11 cellular contexts compared by ENCODE assay signal in genomic region chr17:78415821-78416301, GRCh38. TPM values are rescaled to one million over a fixed set of nuclear protein-coding genes. Genes with fewer than 3 reads are reported as not detected.
DNase-seq lines count a peak whose midpoint lies in the region; ATAC-seq and TF ChIP-seq lines count a peak whose summit lies in the region.
"Had no signal": no experiment of that assay in that cellular context is flagged by ENCODE, and none has a peak within 500 bp of the region (broad histone marks: within the 10 kb centered on the region; RNA-seq: fewer than 3 reads in every experiment).

No MANE protein-coding gene starts in this region.

- intact Hi-C loops in activated CD4-positive, alpha-beta T cell treated with anti-CD3 and anti-CD28 coated beads for 36 hours (cut with DNase I, micrococcal nuclease) = loop anchor here in 1 of 2 experiments (2.0 kb wide), 1 partner anchor 165 kb away; no protein-coding TSS in a partner anchor
- intact Hi-C loops in activated CD8-positive, alpha-beta T cell treated with anti-CD3 and anti-CD28 coated beads for 36 hours (cut with micrococcal nuclease) = no loop called here
- intact Hi-C loops in right lobe of liver (cut with DNase I) = no loop called here

- WGBS in right lobe of liver (ENCODE audit: insufficient coverage, low coverage, low lambda C conversion rate, missing lambda C conversion rate) = 45% methylated on average over 3 of the region's 10 CpGs

- H3K27ac ChIP-seq in right lobe of liver (peak overlapping the region; percentile 68 to 89 (median 79)), stomach smooth muscle (ENCODE audit: low read length) (peak overlapping the region; percentile 74)

- TF ChIP-seq CTCF in activated CD8-positive, alpha-beta T cell treated with anti-CD3 and anti-CD28 coated beads for 36 hours (IDR thresholded peaks at IDR 0.05) = no peak
- TF ChIP-seq CTCF in right lobe of liver (IDR thresholded peaks at IDR 0.05) = no peak

- no peak for ATAC-seq in activated CD4-positive, alpha-beta T cell treated with anti-CD3 and anti-CD28 coated beads for 36 hours
- ATAC-seq in activated CD8-positive, alpha-beta T cell treated with anti-CD3 and anti-CD28 coated beads for 36 hours = no peak
- ATAC-seq in right lobe of liver = peak in 1 of 4 donors; percentile 7

- TF ChIP-seq POLR2A in right lobe of liver (IDR thresholded peaks at IDR 0.05) = no peak

- H3K27me3 Mint-ChIP-seq in activated CD4-positive, alpha-beta T cell treated with anti-CD3 and anti-CD28 coated beads for 36 hours = no peaks in the 10 kb centered on the region
- H3K27me3 Mint-ChIP-seq in activated CD8-positive, alpha-beta T cell treated with anti-CD3 and anti-CD28 coated beads for 36 hours = no peaks in the 10 kb centered on the region

- peak overlapping the region; percentile 92 for H3K27ac Mint-ChIP-seq in activated CD4-positive, alpha-beta T cell treated with anti-CD3 and anti-CD28 coated beads for 36 hours
- peak overlapping the region; percentile 90 for H3K27ac Mint-ChIP-seq in activated CD8-positive, alpha-beta T cell treated with anti-CD3 and anti-CD28 coated beads for 36 hours

- peaks cover 80% of the 10 kb centered on the region for H3K4me1 Mint-ChIP-seq in activated CD4-positive, alpha-beta T cell treated with anti-CD3 and anti-CD28 coated beads for 36 hours
- H3K4me1 Mint-ChIP-seq in activated CD8-positive, alpha-beta T cell treated with anti-CD3 and anti-CD28 coated beads for 36 hours (ENCODE audit: low read depth) = peaks cover 55% of the 10 kb centered on the region

- POLR2A ChIA-PET in activated CD4-positive, alpha-beta T cell treated with anti-CD3 and anti-CD28 coated beads for 36 hours (lab: Charles Lee) = no interaction called here
- POLR2A ChIA-PET in activated CD8-positive, alpha-beta T cell treated with anti-CD3 and anti-CD28 coated beads for 36 hours (lab: Charles Lee) = interaction anchor here (1.1 to 3.4 kb wide), 3 partner anchors 10 to 56 kb away, joined by 3 to 19 read pairs (median 3); partner anchors contain the start of gene SOCS3

- peaks cover 67% of the 10 kb centered on the region for H3K36me3 Mint-ChIP-seq in activated CD4-positive, alpha-beta T cell treated with anti-CD3 and anti-CD28 coated beads for 36 hours (ENCODE audit: low read depth)
- H3K36me3 Mint-ChIP-seq in activated CD8-positive, alpha-beta T cell treated with anti-CD3 and anti-CD28 coated beads for 36 hours (ENCODE audit: low read depth) = peaks cover 36% of the 10 kb centered on the region

- peaks cover 0 to 5% (median 0%) of the 10 kb centered on the region in 4 donors for H3K4me1 ChIP-seq in right lobe of liver
- H3K4me1 ChIP-seq in stomach smooth muscle (ENCODE audit: control insufficient read depth, insufficient read depth, low read length) = peaks cover 32% of the 10 kb centered on the region

- CTCF ChIA-PET in activated CD4-positive, alpha-beta T cell treated with anti-CD3 and anti-CD28 coated beads for 36 hours (lab: Charles Lee) = interaction anchor here (0.9 to 1.8 kb wide), 7 partner anchors 10 to 125 kb away, joined by 3 to 5 read pairs (median 4); no protein-coding TSS in a partner anchor
- CTCF ChIA-PET in activated CD8-positive, alpha-beta T cell treated with anti-CD3 and anti-CD28 coated beads for 36 hours (lab: Charles Lee) = interaction anchor here (1.6 to 2.2 kb wide), 2 partner anchors 50 to 165 kb away, joined by 3 to 11 read pairs; no protein-coding TSS in a partner anchor

- no peak overlapping the region for H3K4me3 Mint-ChIP-seq in activated CD4-positive, alpha-beta T cell treated with anti-CD3 and anti-CD28 coated beads for 36 hours
- H3K4me3 Mint-ChIP-seq in activated CD8-positive, alpha-beta T cell treated with anti-CD3 and anti-CD28 coated beads for 36 hours = no peak overlapping the region

- H3K27me3 ChIP-seq in right lobe of liver (no peaks in the 10 kb centered on the region), stomach smooth muscle (ENCODE audit: control insufficient read depth in 1 of 2, insufficient read depth in 2 of 2, low read length in 2 of 2) (no peaks in the 10 kb centered on the region)

- H3K9me3 ChIP-seq in right lobe of liver (no peaks in the 10 kb centered on the region), stomach smooth muscle (ENCODE audit: control insufficient read depth in 2 of 2, low read length in 2 of 2) (no peaks in the 10 kb centered on the region)

- peaks cover 0 to 12% (median 4%) of the 10 kb centered on the region in 4 donors for H3K36me3 ChIP-seq in right lobe of liver
- peaks cover 8 to 13% of the 10 kb centered on the region in 2 donors for H3K36me3 ChIP-seq in stomach smooth muscle (ENCODE audit: control insufficient read depth in 2 of 2, insufficient read depth in 2 of 2, low read length in 2 of 2)

- DNase-seq in activated CD4-positive, alpha-beta T cell treated with anti-CD3 and anti-CD28 coated beads for 36 hours = no peak
- no peak for DNase-seq in activated CD4-positive, alpha-beta T cell treated with anti-CD3 and anti-CD28 coated beads for 4 hours
- no peak for DNase-seq in activated CD8-positive, alpha-beta T cell treated with anti-CD3 and anti-CD28 coated beads for 36 hours
- DNase-seq in right lobe of liver (no peak), SW 1271 (lab: John Stamatoyannopoulos, UW) (no peak), dermis blood vessel endothelial cell (no peak)
- DNase-seq in stimulated activated CD4-positive, alpha-beta T cell treated with anti-CD3 and anti-CD28 coated beads, Interleukin-15, amount 100 ng/mL, for 24 hours = no peak
- DNase-seq: foreskin fibroblast, NCI-H446 treated with DMSO at 0.1 percent for 48 hours, nucleus accumbens had no signal

- no peak overlapping the region for H3K9ac ChIP-seq in stomach smooth muscle (ENCODE audit: low read length in 2 of 2)

- H3K9me3 Mint-ChIP-seq in activated CD4-positive, alpha-beta T cell treated with anti-CD3 and anti-CD28 coated beads for 36 hours (ENCODE audit: low read depth) = no peaks in the 10 kb centered on the region
- H3K9me3 Mint-ChIP-seq in activated CD8-positive, alpha-beta T cell treated with anti-CD3 and anti-CD28 coated beads for 36 hours = no peaks in the 10 kb centered on the region

- H3K4me3 ChIP-seq in right lobe of liver (no peak overlapping the region), stomach smooth muscle (ENCODE audit: low read length in 2 of 2) (no peak overlapping the region)

RNA-seq across cellular contexts. Expression of gene PGS1, which starts 37.4 kb away (rescaled TPM):
- 10 to 100 TPM; 73.3 to 75.0 TPM for total RNA-seq in activated CD4-positive, alpha-beta T cell treated with anti-CD3 and anti-CD28 coated beads for 36 hours
- 10 to 100 TPM; 42.1 to 43.3 TPM for total RNA-seq in activated CD8-positive, alpha-beta T cell treated with anti-CD3 and anti-CD28 coated beads for 36 hours
- 10 to 100 TPM in 5 of 6 experiments, 1 to 10 TPM in 1; 8.8 to 17.5 (median 13.4) TPM for total RNA-seq in right lobe of liver
- total RNA-seq in dermis blood vessel endothelial cell = 38.1 and 66.9 TPM in 2 replicates

RNA-seq across cellular contexts. Expression of gene SOCS3, which starts 56.0 kb away (rescaled TPM):
- total RNA-seq in activated CD4-positive, alpha-beta T cell treated with anti-CD3 and anti-CD28 coated beads for 36 hours = 100 to 1,000 TPM; 150 to 162 TPM
- 10 to 100 TPM; 48.6 to 49.1 TPM for total RNA-seq in activated CD8-positive, alpha-beta T cell treated with anti-CD3 and anti-CD28 coated beads for 36 hours
- total RNA-seq in right lobe of liver = 10 to 100 TPM in 4 of 6 experiments, 1 to 10 TPM in 2; 1.2 to 87.3 (median 24.1) TPM
- 46.4 and 130 TPM in 2 replicates for total RNA-seq in dermis blood vessel endothelial cell
